1 cellular context compared by ENCODE assay signal in genomic region chr6:11317885-11318771, GRCh38.
TF ChIP-seq lines count a peak whose summit lies in the region.

No MANE protein-coding gene starts in this region.

TF ChIP-seq in WTC11, 78 proteins besides CTCF, POLR2A, EP300 and RAD21 (continued from another document):
- TF ChIP-seq ZBTB43 (CRISPR knock-in tag; IDR thresholded peaks at IDR 0.05) (no peak), ZNF317 (CRISPR knock-in tag; IDR thresholded peaks at IDR 0.05; ENCODE audit: borderline replicate concordance, low read depth) (no peak), FOXP1 (CRISPR knock-in tag; IDR thresholded peaks at IDR 0.05; ENCODE audit: borderline replicate concordance) (no peak), CDX4 (CRISPR knock-in tag; IDR thresholded peaks at IDR 0.05; ENCODE audit: borderline replicate concordance) (no peak), FOXJ3 (CRISPR knock-in tag; IDR thresholded peaks at IDR 0.05; ENCODE audit: borderline replicate concordance) (no peak)
